11 cellular contexts compared by ENCODE assay signal in the genomic region with DNA sequence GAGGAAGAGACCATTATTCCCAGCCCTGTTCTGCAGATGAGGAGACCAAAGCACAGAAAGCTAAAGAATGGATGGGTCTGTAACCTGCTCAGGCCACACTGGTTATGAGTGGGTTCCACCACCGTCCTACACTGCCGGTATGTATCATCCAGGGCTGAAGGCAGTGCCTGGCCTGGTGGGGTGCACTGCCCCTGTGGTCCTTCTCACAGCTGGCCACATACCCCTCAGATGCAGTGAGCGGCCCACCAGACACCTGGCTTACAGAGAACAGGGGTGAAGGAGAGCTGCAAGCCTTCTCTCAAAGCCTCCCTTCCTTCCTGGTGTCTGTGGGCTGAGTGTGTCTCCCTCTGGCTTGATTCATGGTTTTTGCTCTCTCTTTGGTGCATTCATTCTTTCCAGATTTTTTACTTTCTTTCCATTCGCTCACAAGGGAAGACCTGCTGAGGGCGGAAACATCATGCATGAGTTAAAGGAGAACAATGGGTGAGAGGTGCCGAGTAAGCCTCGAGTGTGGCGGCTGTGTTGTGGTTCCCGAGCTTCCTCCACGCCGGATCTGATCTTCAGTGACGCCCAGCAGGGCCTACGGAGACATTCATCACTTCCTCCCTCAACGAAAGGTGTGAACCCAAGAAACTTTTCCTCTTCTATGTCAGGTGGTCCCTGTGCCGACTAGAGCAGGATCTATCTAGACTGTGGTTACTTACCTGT.
DNase-seq lines count a peak whose midpoint lies in the region; ATAC-seq and TF ChIP-seq lines count a peak whose summit lies in the region.
"Had no signal": no experiment of that assay in that cellular context is flagged by ENCODE, and none has a peak within 500 bp of the region (broad histone marks: within the 10 kb centered on the region; RNA-seq: fewer than 3 reads in every experiment).

No MANE protein-coding gene starts in this region.

- 80 to 89% methylated on average over 15 of the region's 15 CpGs for WGBS in heart right ventricle, 2 donors
- WGBS in hepatocyte (ENCODE audit: low lambda C conversion rate, missing lambda C conversion rate): 88% methylated on average over 15 of the region's 15 CpGs

- intact Hi-C loops in heart right ventricle (cut with DNase I) (no loop called here), Right ventricle myocardium superior (cut with DNase I) (no loop called here)

- H4K20me1 ChIP-seq in hepatocyte (ENCODE audit: insufficient read depth, poor library complexity, severe bottlenecking): no peaks in the 10 kb centered on the region

- H3K4me1 ChIP-seq in heart right ventricle (peaks cover 0 to 13% (median 0%) of the 10 kb centered on the region in 9 donors), hepatocyte (ENCODE audit: insufficient read depth) (no peaks in the 10 kb centered on the region)
- H3K4me1 ChIP-seq: testis had no signal

- H3K9me2 ChIP-seq in hepatocyte (replicated peaks; ENCODE audit: insufficient read depth): no peaks in the 10 kb centered on the region

- H3K4me3 ChIP-seq in heart right ventricle (no peak overlapping the region), hepatocyte (no peak overlapping the region)
- H3K4me3 ChIP-seq: testis had no signal

- no peaks in the 10 kb centered on the region for H3K9me3 ChIP-seq in heart right ventricle
- no peaks in the 10 kb centered on the region for H3K9me3 ChIP-seq in hepatocyte (ENCODE audit: low read depth)
- H3K9me3 ChIP-seq: testis had no signal

- TF ChIP-seq CTCF in heart right ventricle (IDR thresholded peaks at IDR 0.05) (no peak), hepatocyte (IDR thresholded peaks at IDR 0.05; ENCODE audit: poor library complexity) (no peak)

- DNase-seq in heart right ventricle (no peak), Right ventricle myocardium superior (no peak), retina (no peak), hepatocyte (ENCODE audit: low spot score) (no peak), kidney glomerular epithelial cell (lab: John Stamatoyannopoulos, UW) (no peak)
- peak; percentile 70 to 91 for DNase-seq in activated naive CD4-positive, alpha-beta T cell treated with anti-CD3 and anti-CD28 coated beads, Interleukin-2, amount 50 U/mL, for 72 hours (ENCODE audit: low spot score in 2 of 2)
- DNase-seq in stimulated activated CD4-positive, alpha-beta T cell treated with anti-CD3 and anti-CD28 coated beads, Interleukin-15, amount 100 ng/mL, for 48 hours (ENCODE audit: low read depth in 2 of 2): peak; percentile 72 to 82
- DNase-seq: testis had no signal

- H3K27ac ChIP-seq in heart right ventricle: peak overlapping the region in 1 of 10 donors; percentile 73
- no peak overlapping the region for H3K27ac ChIP-seq in hepatocyte
- H3K27ac ChIP-seq: 22Rv1, epithelial cell of prostate, testis had no signal

- H3K27me3 ChIP-seq in heart right ventricle (no peaks in the 10 kb centered on the region), hepatocyte (no peaks in the 10 kb centered on the region)
- H3K27me3 ChIP-seq: testis had no signal

- no peaks in the 10 kb centered on the region for H3K9me3 Mint-ChIP-seq in activated naive CD4-positive, alpha-beta T cell treated with anti-CD3 and anti-CD28 coated beads, Interleukin-2, amount 50 U/mL, for 72 hours

- ATAC-seq in heart right ventricle (peak in 5 of 8 donors; percentile 15 to 39 (median 21)), Right ventricle myocardium superior (ENCODE audit: poor library complexity) (no peak), GM19324 (IDR thresholded peaks at IDR 0.05; ENCODE audit: low FRiP score, unreplicated experiment) (no peak)
- peak; percentile 88 to 92 for ATAC-seq in activated naive CD4-positive, alpha-beta T cell treated with anti-CD3 and anti-CD28 coated beads, Interleukin-2, amount 50 U/mL, for 72 hours

- H3K27ac Mint-ChIP-seq in activated naive CD4-positive, alpha-beta T cell treated with anti-CD3 and anti-CD28 coated beads, Interleukin-2, amount 50 U/mL, for 72 hours: peak overlapping the region; percentile 84 to 85

- H3K36me3 ChIP-seq in heart right ventricle (no peaks in the 10 kb centered on the region), hepatocyte (replicated peaks; ENCODE audit: insufficient read depth, low read depth) (no peaks in the 10 kb centered on the region)

- H3K4me2 ChIP-seq in hepatocyte: no peak overlapping the region

- H2AFZ ChIP-seq in hepatocyte: no peak overlapping the region

- H3K79me2 ChIP-seq in hepatocyte: no peaks in the 10 kb centered on the region

- peaks cover 0 to 10% of the 10 kb centered on the region in 2 donors for H3K36me3 Mint-ChIP-seq in activated naive CD4-positive, alpha-beta T cell treated with anti-CD3 and anti-CD28 coated beads, Interleukin-2, amount 50 U/mL, for 72 hours

Comparison
In these comparisons a context has a peak if more than half of its experiments do, and no peak if none do; other contexts are left out.
1. ATAC-seq: peak in heart right ventricle (5 of 8) and activated naive CD4-positive, alpha-beta T cell treated with anti-CD3 and anti-CD28 coated beads, Interleukin-2, amount 50 U/mL, for 72 hours (2 of 2); none in Right ventricle myocardium superior (single experiment) and GM19324 (single experiment).
2. DNase-seq: peak in activated naive CD4-positive, alpha-beta T cell treated with anti-CD3 and anti-CD28 coated beads, Interleukin-2, amount 50 U/mL, for 72 hours (2 of 2) and stimulated activated CD4-positive, alpha-beta T cell treated with anti-CD3 and anti-CD28 coated beads, Interleukin-15, amount 100 ng/mL, for 48 hours (2 of 2); none in heart right ventricle (0 of 2), Right ventricle myocardium superior (single experiment), retina (single experiment), hepatocyte (single experiment) and kidney glomerular epithelial cell (single experiment).